32 cellular contexts compared by ENCODE assay signal in genomic region chr20:63062188-63063140, GRCh38. TPM values are rescaled to one million over a fixed set of nuclear protein-coding genes. Genes with fewer than 3 reads are reported as not detected.
A peak's percentile ranks its signal among the peaks of the same experiment; 100 is the strongest.
DNase-seq lines count a peak whose midpoint lies in the region; ATAC-seq, FAIRE-seq and TF ChIP-seq lines count a peak whose summit lies in the region.
"Had no signal": no experiment of that assay in that cellular context is flagged by ENCODE, and none has a peak within 500 bp of the region (broad histone marks: within the 10 kb centered on the region; RNA-seq: fewer than 3 reads in every experiment).

No MANE protein-coding gene starts in this region.

- H3K9me3 Mint-ChIP-seq in activated naive CD4-positive, alpha-beta T cell treated with anti-CD3 and anti-CD28 coated beads, Interleukin-2, amount 10 ng/mL, durations not matched to agents 7 days and 5 days, result peaks cover 10% of the 10 kb centered on the region
- H3K9me3 Mint-ChIP-seq in endothelial cell (ENCODE audit: unreplicated experiment), result no peaks in the 10 kb centered on the region
- H3K9me3 Mint-ChIP-seq: central memory CD8-positive, alpha-beta T cell; mesothelial cell of epicardium had no signal

- H3K27me3 Mint-ChIP-seq in activated naive CD4-positive, alpha-beta T cell treated with anti-CD3 and anti-CD28 coated beads, Interleukin-2, amount 10 ng/mL, durations not matched to agents 7 days and 5 days, result no peaks in the 10 kb centered on the region
- peaks cover 15% of the 10 kb centered on the region for H3K27me3 Mint-ChIP-seq in endothelial cell (ENCODE audit: unreplicated experiment)

- H3K36me3 ChIP-seq in H7 (replicated peaks; ENCODE audit: control insufficient read depth, insufficient read depth, low read length), result no peaks in the 10 kb centered on the region
- H3K36me3 ChIP-seq: SJCRH30 had no signal

- H3K27me3 ChIP-seq in H7 (ENCODE audit: control insufficient read depth, insufficient read depth, low read length), result no peaks in the 10 kb centered on the region

- ATAC-seq in HG02763 (IDR thresholded peaks at IDR 0.05; ENCODE audit: unreplicated experiment), result no peak
- ATAC-seq: activated CD8-positive, alpha-beta T cell treated with anti-CD3 and anti-CD28 coated beads, Interleukin-2, amount 10 ng/mL, durations not matched to agents 7 days and 5 days had no signal

- H3K27ac Mint-ChIP-seq in activated naive CD4-positive, alpha-beta T cell treated with anti-CD3 and anti-CD28 coated beads, Interleukin-2, amount 10 ng/mL, durations not matched to agents 7 days and 5 days, result no peak overlapping the region
- H3K27ac Mint-ChIP-seq in endothelial cell (ENCODE audit: unreplicated experiment), result peak overlapping the region; percentile 62
- H3K27ac Mint-ChIP-seq: activated CD8-positive, alpha-beta T cell treated with anti-CD3 and anti-CD28 coated beads, Interleukin-2, amount 10 ng/mL, durations not matched to agents 7 days and 5 days; mesothelial cell of epicardium had no signal

- no peak overlapping the region for H3K4me3 ChIP-seq in H7 (ENCODE audit: insufficient read depth, low read depth, low read length)
- H3K4me3 ChIP-seq: SJCRH30, smooth muscle cell had no signal

- CTCF ChIA-PET in activated naive CD4-positive, alpha-beta T cell treated with anti-CD3 and anti-CD28 coated beads, Interleukin-2, amount 10 ng/mL, durations not matched to agents 7 days and 5 days (lab: Charles Lee), result no interaction called here

- no peaks in the 10 kb centered on the region for H3K4me1 Mint-ChIP-seq in activated naive CD4-positive, alpha-beta T cell treated with anti-CD3 and anti-CD28 coated beads, Interleukin-2, amount 10 ng/mL, durations not matched to agents 7 days and 5 days
- peaks cover 9% of the 10 kb centered on the region for H3K4me1 Mint-ChIP-seq in endothelial cell (ENCODE audit: unreplicated experiment)
- H3K4me1 Mint-ChIP-seq: central memory CD8-positive, alpha-beta T cell; mesothelial cell of epicardium had no signal

- no peak for FAIRE-seq in frontal cortex (lab: Jason Lieb, UNC)
- FAIRE-seq: A204.1, endothelial cell of umbilical vein, RCC 7860 had no signal

- intact Hi-C loops in posterior vena cava (cut with DNase I), result no loop called here

- peak; percentile 10 for DNase-seq in activated naive CD4-positive, alpha-beta T cell treated with anti-CD3 and anti-CD28 coated beads, Interleukin-2, amount 10 ng/mL, durations not matched to agents 7 days and 5 days
- DNase-seq in activated naive CD4-positive, alpha-beta T cell treated with Interleukin-2 at 50 U/mL for 16 hours, result no peak
- DNase-seq in H7 (peak; percentile 31), endothelial cell (ENCODE audit: low spot score) (no peak), posterior vena cava (ENCODE audit: low spot score) (peak; percentile 48), frontal cortex (ENCODE audit: low spot score in 2 of 2) (no peak), dermis blood vessel endothelial cell (no peak)
- DNase-seq: activated CD4-positive, alpha-beta T cell treated with anti-CD3 and anti-CD28 coated beads for 4 hours; activated CD8-positive, alpha-beta T cell treated with anti-CD3 and anti-CD28 coated beads, Interleukin-2, amount 10 ng/mL, durations not matched to agents 7 days and 5 days; Calu3; DMS79 treated with DMSO at 0.1 percent for 48 hours; GF-D8; MV-4-11; NCI-H1694; NCI-H446; NCI-H748 treated with DMSO at 0.1 percent for 48 hours; SJCRH30; stimulated activated CD4-positive, alpha-beta T cell treated with anti-CD3 and anti-CD28 coated beads, Interleukin-1b, Interleukin-23, amount 100 ng/mL, for 48 hours; stimulated activated naive CD4-positive, alpha-beta T cell treated with Interleukin-2 at 50 U/mL for 16 hours; SW 1271 had no signal

- H3K4me3 Mint-ChIP-seq in activated naive CD4-positive, alpha-beta T cell treated with anti-CD3 and anti-CD28 coated beads, Interleukin-2, amount 10 ng/mL, durations not matched to agents 7 days and 5 days, result no peak overlapping the region
- no peak overlapping the region for H3K4me3 Mint-ChIP-seq in endothelial cell (ENCODE audit: unreplicated experiment)
- H3K4me3 Mint-ChIP-seq: activated CD8-positive, alpha-beta T cell treated with anti-CD3 and anti-CD28 coated beads, Interleukin-2, amount 10 ng/mL, durations not matched to agents 7 days and 5 days; central memory CD8-positive, alpha-beta T cell; mesothelial cell of epicardium had no signal

- H3K36me3 Mint-ChIP-seq in activated naive CD4-positive, alpha-beta T cell treated with anti-CD3 and anti-CD28 coated beads, Interleukin-2, amount 10 ng/mL, durations not matched to agents 7 days and 5 days, result no peaks in the 10 kb centered on the region
- H3K36me3 Mint-ChIP-seq in endothelial cell (ENCODE audit: low read depth, unreplicated experiment), result peaks cover 12% of the 10 kb centered on the region
- H3K36me3 Mint-ChIP-seq: mesothelial cell of epicardium had no signal

- TF ChIP-seq CTCF in endothelial cell (IDR thresholded peaks at IDR 0.05; ENCODE audit: unreplicated experiment), result no peak

RNA-seq across cellular contexts. Expression of gene BHLHE23, which starts 55.7 kb away (rescaled TPM):
- 2.1 TPM in 2 replicates for total RNA-seq in H7 (2014; rRNA removed; shearing (Covaris generic))
- total RNA-seq in endothelial cell (ENCODE audit: unreplicated experiment) (not detected), posterior vena cava (not detected), frontal cortex (not detected), dermis blood vessel endothelial cell (not detected in 2 replicates)
- total RNA-seq: activated CD8-positive, alpha-beta T cell treated with anti-CD3 and anti-CD28 coated beads, Interleukin-2, amount 10 ng/mL, durations not matched to agents 7 days and 5 days; Calu3; dermis microvascular lymphatic vessel endothelial cell; endothelial cell of umbilical vein; fibroblast of lung; LHCN-M2; liver; mesothelial cell of epicardium; pulmonary artery endothelial cell; SJCRH30; smooth muscle cell had no signal

Comparison
In these comparisons a context has a peak if more than half of its experiments do, and no peak if none do; other contexts are left out.
1. DNase-seq: peak in activated naive CD4-positive, alpha-beta T cell treated with anti-CD3 and anti-CD28 coated beads, Interleukin-2, amount 10 ng/mL, durations not matched to agents 7 days and 5 days (single experiment), H7 (single experiment) and posterior vena cava (single experiment); none in activated naive CD4-positive, alpha-beta T cell treated with Interleukin-2 at 50 U/mL for 16 hours (single experiment), endothelial cell (single experiment), frontal cortex (0 of 2) and dermis blood vessel endothelial cell (single experiment).